Comparison of ENCODE assay signal across 9 cellular contexts in the genomic region with DNA sequence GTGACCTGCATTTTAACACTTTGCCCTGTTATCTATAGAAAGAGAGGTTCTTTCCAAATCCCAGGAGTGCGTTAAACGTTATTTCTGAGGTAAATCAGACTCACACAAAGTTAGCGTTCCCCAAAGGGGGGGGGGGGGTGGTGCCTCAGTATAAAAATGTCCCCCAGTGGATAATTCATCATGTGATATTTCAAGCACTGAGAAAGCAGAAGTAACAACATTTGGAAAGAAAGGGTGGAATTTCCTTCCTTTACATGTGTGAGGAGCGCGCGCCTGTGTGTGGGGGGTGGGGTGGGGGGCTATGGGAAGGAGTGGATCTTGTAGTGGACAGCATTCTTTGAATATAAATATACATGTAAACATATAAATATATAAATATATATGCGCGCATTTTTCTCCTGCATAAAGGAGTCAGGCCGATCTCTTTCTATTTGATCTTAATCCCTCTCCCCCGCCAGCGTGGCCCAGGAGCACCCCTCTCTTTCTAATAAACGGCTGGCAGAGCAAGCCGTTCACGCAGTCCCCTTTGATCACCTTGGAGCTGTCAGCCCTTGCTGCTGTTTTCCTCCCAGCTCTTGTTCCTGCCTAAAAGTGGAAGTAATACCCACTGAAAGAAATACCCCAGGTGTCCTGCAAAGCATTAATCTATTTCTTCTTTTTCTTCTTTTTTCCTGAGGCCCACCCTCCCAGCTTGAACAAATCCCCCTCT.
DNase-seq lines count a peak whose midpoint lies in the region; ATAC-seq and TF ChIP-seq lines count a peak whose summit lies in the region.
"Had no signal": no experiment of that assay in that cellular context is flagged by ENCODE, and none has a peak within 500 bp of the region (broad histone marks: within the 10 kb centered on the region; RNA-seq: fewer than 3 reads in every experiment).

No MANE protein-coding gene starts in this region.

- H3K36me3 Mint-ChIP-seq in HFFc6 (ENCODE audit: low read depth): no peaks in the 10 kb centered on the region
- no peaks in the 10 kb centered on the region for H3K36me3 Mint-ChIP-seq in T-helper 17 cell (ENCODE audit: low read depth)
- H3K36me3 Mint-ChIP-seq: activated naive CD4-positive, alpha-beta T cell treated with anti-CD3 and anti-CD28 coated beads, Interleukin-2, amount 50 U/mL, for 72 hours had no signal

- POLR2A ChIA-PET in AG04450 (lab: Yijun Ruan, JAX): interaction anchor here (0.7 to 1.8 kb wide), 6 partner anchors 35 to 753 kb away, joined by 3 to 9 read pairs (median 4); no protein-coding TSS in a partner anchor

- H3K4me3 Mint-ChIP-seq in HFFc6 (peak overlapping the region; percentile 90), T-helper 17 cell (peak overlapping the region; percentile 78)

- H3K36me3 ChIP-seq in heart right ventricle (no peaks in the 10 kb centered on the region), sigmoid colon (no peaks in the 10 kb centered on the region)

- CTCF ChIA-PET in AG04450 (lab: Charles Lee): interaction anchor here (0.6 to 1.5 kb wide), 2 partner anchors 697 to 1504 kb away, joined by 3 to 8 read pairs; no protein-coding TSS in a partner anchor

- H3K27ac Mint-ChIP-seq in HFFc6: peak overlapping the region; percentile 50
- no peak overlapping the region for H3K27ac Mint-ChIP-seq in T-helper 17 cell
- H3K27ac Mint-ChIP-seq: activated naive CD4-positive, alpha-beta T cell treated with anti-CD3 and anti-CD28 coated beads, Interleukin-2, amount 50 U/mL, for 72 hours had no signal

- no peak for DNase-seq in AG04450 (ENCODE audit: low read depth, low spot score)
- DNase-seq in HFFc6: no peak
- no peak for DNase-seq in T-helper 17 cell
- no peak for DNase-seq in heart right ventricle
- no peak for DNase-seq in sigmoid colon
- DNase-seq in activated CD4-positive, alpha-beta T cell treated with anti-CD3 and anti-CD28 coated beads for 4 hours: no peak
- no peak for DNase-seq in DMS153 treated with DMSO at 0.1 percent for 48 hours (lab: John Stamatoyannopoulos, UW; ENCODE audit: unreplicated experiment)

- intact Hi-C loops in heart right ventricle (cut with DNase I): loop anchor here in 2 of 10 donors (5.0 to 10.0 kb wide), 2 partner anchors 764 to 772 kb away; a partner anchor contains a TSS
- intact Hi-C loops in sigmoid colon (cut with DNase I): no loop called here

- no peak for TF ChIP-seq POLR2A in sigmoid colon (IDR thresholded peaks at IDR 0.05)

- H3K27me3 Mint-ChIP-seq in HFFc6 (ENCODE audit: insufficient read depth) (peaks cover 1% of the 10 kb centered on the region; the same call in 1 of the 2 replicates), T-helper 17 cell (peaks cover 42% of the 10 kb centered on the region)

- no peaks in the 10 kb centered on the region for H3K9me3 Mint-ChIP-seq in HFFc6

- H3K4me1 ChIP-seq in heart right ventricle (peaks cover 0 to 19% (median 13%) of the 10 kb centered on the region in 9 donors), sigmoid colon (peaks cover 0 to 19% (median 10%) of the 10 kb centered on the region in 4 donors)

- ATAC-seq in T-helper 17 cell (no peak), heart right ventricle (peak in 7 of 8 donors; percentile 24 to 57 (median 38)), GM21360 (IDR thresholded peaks at IDR 0.05; ENCODE audit: unreplicated experiment) (no peak)

- peak overlapping the region; percentile 60 for H3K27ac ChIP-seq in AG04450 (ENCODE audit: low read depth, low read length)
- peak overlapping the region; percentile 23 to 77 (median 46) for H3K27ac ChIP-seq in heart right ventricle
- H3K27ac ChIP-seq in sigmoid colon: peak overlapping the region; percentile 45 to 75 (median 56)

- H3K4me1 Mint-ChIP-seq in HFFc6 (ENCODE audit: low read depth) (peaks cover 21% of the 10 kb centered on the region), T-helper 17 cell (peaks cover 9% of the 10 kb centered on the region)

- H3K9me3 ChIP-seq in AG04450 (ENCODE audit: control insufficient read depth, insufficient read depth, low read length): no peaks in the 10 kb centered on the region; the same call in 1 of the 2 replicates
- no peaks in the 10 kb centered on the region for H3K9me3 ChIP-seq in T-helper 17 cell (ENCODE audit: control insufficient read depth, low read length, poor library complexity, severe bottlenecking)
- H3K9me3 ChIP-seq in heart right ventricle: no peaks in the 10 kb centered on the region
- H3K9me3 ChIP-seq in sigmoid colon: no peaks in the 10 kb centered on the region

- H3K27me3 ChIP-seq in AG04450 (ENCODE audit: control insufficient read depth, insufficient read depth, low read length) (no peaks in the 10 kb centered on the region), heart right ventricle (peaks cover 0 to 4% (median 0%) of the 10 kb centered on the region in 7 donors), sigmoid colon (no peaks in the 10 kb centered on the region)

- WGBS in heart right ventricle, 2 donors: 13 to 15% methylated on average over 14 of the region's 14 CpGs
- 10 to 14% methylated on average over 14 of the region's 14 CpGs for WGBS in sigmoid colon, 2 donors

- no peak for TF ChIP-seq CTCF in AG04450 (IDR thresholded peaks at IDR 0.05; ENCODE audit: low read depth, low read length)
- TF ChIP-seq CTCF in HFFc6 (IDR thresholded peaks at IDR 0.05): no peak
- no peak for TF ChIP-seq CTCF in heart right ventricle (IDR thresholded peaks at IDR 0.05)
- TF ChIP-seq CTCF in sigmoid colon (IDR thresholded peaks at IDR 0.05): no peak

- H3K4me3 ChIP-seq in AG04450 (ENCODE audit: low read depth, low read length) (peak overlapping the region; percentile 68), heart right ventricle (peak overlapping the region; percentile 39 to 64 (median 61)), sigmoid colon (peak overlapping the region; percentile 39 to 55 (median 52))

- no peak for TF ChIP-seq EP300 in sigmoid colon (IDR thresholded peaks at IDR 0.05)

Comparison
In these comparisons a context has a peak if more than half of its experiments do, and no peak if none do; other contexts are left out.
1. ATAC-seq: peak in heart right ventricle (7 of 8); none in T-helper 17 cell (single experiment) and GM21360 (single experiment).
2. Peak in every context shown above with its lines, with median percentiles within 50 percentile points of each other: H3K27ac ChIP-seq and H3K4me3 ChIP-seq.